36 cellular contexts compared by ENCODE assay signal in the genomic region with DNA sequence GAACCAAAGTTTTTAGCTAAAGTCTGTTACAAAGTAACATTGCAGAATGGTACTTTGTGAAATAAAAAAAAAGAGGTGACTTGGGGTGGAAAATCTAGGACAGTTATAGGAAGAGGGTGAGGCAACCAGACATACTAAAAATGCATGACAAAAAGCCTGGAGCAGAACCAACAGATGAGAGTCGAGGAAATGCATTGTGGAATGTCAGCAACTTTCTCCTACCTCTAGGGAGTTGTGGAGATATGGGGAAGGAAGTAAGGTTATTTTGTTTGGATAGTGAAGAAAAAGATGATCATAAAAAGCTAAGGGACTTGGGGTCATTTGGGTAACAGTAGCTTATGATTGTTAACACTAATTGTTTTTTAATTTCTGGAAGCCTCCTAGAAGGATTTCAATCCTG.
"Had no signal": no experiment of that assay in that cellular context is flagged by ENCODE, and none has a peak within 500 bp of the region (broad histone marks: within the 10 kb centered on the region; RNA-seq: fewer than 3 reads in every experiment).

No MANE protein-coding gene starts in this region.

- H3K36me3 ChIP-seq: ascending aorta, brain microvascular endothelial cell, breast epithelium had no signal

- H3K9me3 Mint-ChIP-seq: activated CD4-positive, alpha-beta memory T cell treated with anti-CD3 and anti-CD28 coated beads, Interleukin-2, amount 10 ng/mL, durations not matched to agents 7 days and 5 days; activated naive CD4-positive, alpha-beta T cell treated with anti-CD3 and anti-CD28 coated beads, Interleukin-2, amount 10 ng/mL, durations not matched to agents 7 days and 5 days; activated naive CD4-positive, alpha-beta T cell treated with anti-CD3 and anti-CD28 coated beads, Interleukin-2, amount 50 U/mL, for 24 hours; activated naive CD8-positive, alpha-beta T cell treated with anti-CD3 and anti-CD28 coated beads, Interleukin-2, amount 10 ng/mL, durations not matched to agents 7 days and 5 days; activated naive CD8-positive, alpha-beta T cell treated with anti-CD3 and anti-CD28 coated beads, Interleukin-2, amount 50 U/mL, for 24 hours; activated T-cell treated with anti-CD3 and anti-CD28 coated beads, Interleukin-2, amount 50 U/mL, for 24 hours; activated T-helper 2 cell treated with anti-CD3 and anti-CD28 coated beads, Interferon-gamma antibody, Interleukin-2, Interleukin-4, amounts not matched to agents 10 μg/mL and 5 μg/mL and 100 μg/mL, durations not matched to agents 14 hours and 24 hours and 36 hours; T-helper 1 cell treated with Interleukin-12 subunit alpha and Interleukin-12 subunit beta and Interleukin-4 antibody, amounts not matched to agents 30 μg/mL and 1 μg/mL, for 36 hours; T-helper 2 cell treated with Interferon-gamma antibody and Interleukin-4, amounts not matched to agents 5 μg/mL and 100 μg/mL, for 36 hours had no signal

- ATAC-seq: activated CD4-positive, alpha-beta T cell treated with anti-CD3 and anti-CD28 coated beads for 36 hours; activated CD4-positive, CD25-positive, alpha-beta regulatory T cell treated with anti-CD3 and anti-CD28 coated beads, Interleukin-2, amount 50 U/mL, for 24 hours; activated CD8-positive, alpha-beta memory T cell treated with anti-CD3 and anti-CD28 coated beads, Interleukin-2, amount 10 ng/mL, durations not matched to agents 7 days and 5 days; activated CD8-positive, alpha-beta T cell treated with anti-CD3 and anti-CD28 coated beads, Interleukin-2, amount 10 ng/mL, durations not matched to agents 7 days and 5 days; activated naive CD8-positive, alpha-beta T cell treated with anti-CD3 and anti-CD28 coated beads, Interleukin-2, amount 50 U/mL, for 24 hours had no signal

- DNase-seq: activated CD4-positive, alpha-beta memory T cell treated with anti-CD3 and anti-CD28 coated beads, Interleukin-2, amount 10 ng/mL, durations not matched to agents 7 days and 5 days; activated CD4-positive, alpha-beta T cell treated with anti-CD3 and anti-CD28 coated beads for 1 hour; activated CD4-positive, alpha-beta T cell treated with anti-CD3 and anti-CD28 coated beads for 36 hours; activated CD4-positive, alpha-beta T cell treated with anti-CD3 and anti-CD28 coated beads for 48 hours; activated CD4-positive, alpha-beta T cell treated with anti-CD3 and anti-CD28 coated beads, Interleukin-2, amount 50 U/mL, for 1 hour; activated CD4-positive, alpha-beta T cell treated with anti-CD3 and anti-CD28 coated beads, Interleukin-2, amount 50 U/mL, for 48 hours; activated CD4-positive, CD25-positive, alpha-beta regulatory T cell; activated CD8-positive, alpha-beta memory T cell treated with anti-CD3 and anti-CD28 coated beads for 24 hours; activated CD8-positive, alpha-beta memory T cell treated with anti-CD3 and anti-CD28 coated beads, Interleukin-2, amount 10 ng/mL, durations not matched to agents 7 days and 5 days; activated CD8-positive, alpha-beta memory T cell treated with anti-CD3 and anti-CD28 coated beads, Interleukin-2, amount 50 U/mL, for 48 hours; activated CD8-positive, alpha-beta T cell treated with anti-CD3 and anti-CD28 coated beads, Interleukin-2, amount 10 ng/mL, durations not matched to agents 7 days and 5 days; activated effector memory CD4-positive, alpha-beta T cell treated with Interleukin-2 at 50 U/mL for 16 hours; activated gamma-delta T cell; activated naive CD4-positive, alpha-beta T cell treated with anti-CD3 and anti-CD28 coated beads, Interleukin-2, amount 10 ng/mL, durations not matched to agents 7 days and 5 days; activated naive CD4-positive, alpha-beta T cell treated with Interleukin-2 at 50 U/mL for 16 hours; activated naive CD8-positive, alpha-beta T cell treated with anti-CD3 and anti-CD28 coated beads, Interleukin-2, amount 10 ng/mL, durations not matched to agents 7 days and 5 days; activated naive CD8-positive, alpha-beta T cell treated with anti-CD3 and anti-CD28 coated beads, Interleukin-2, amount 50 U/mL, for 24 hours; activated T-cell treated with anti-CD3 and anti-CD28 coated beads, Interleukin-2, amount 50 U/mL, for 24 hours; activated T-cell treated with anti-CD3 and anti-CD28 coated beads, Interleukin-2, amount 50 U/mL, for 48 hours; amygdala; anterior cingulate cortex; brain microvascular endothelial cell; central memory CD4-positive, alpha-beta T cell; T-helper 1 cell; T-helper 2 cell; T-helper 9 cell had no signal

- FAIRE-seq: TTC549 had no signal

- H3K36me3 Mint-ChIP-seq: activated CD8-positive, alpha-beta memory T cell treated with anti-CD3 and anti-CD28 coated beads, Interleukin-2, amount 10 ng/mL, durations not matched to agents 7 days and 5 days; activated naive CD4-positive, alpha-beta T cell treated with anti-CD3 and anti-CD28 coated beads, Interleukin-2, amount 10 ng/mL, durations not matched to agents 7 days and 5 days; activated naive CD4-positive, alpha-beta T cell treated with anti-CD3 and anti-CD28 coated beads, Interleukin-2, amount 50 U/mL, for 24 hours; activated naive CD8-positive, alpha-beta T cell; activated naive CD8-positive, alpha-beta T cell treated with anti-CD3 and anti-CD28 coated beads, Interleukin-2, amount 10 ng/mL, durations not matched to agents 7 days and 5 days had no signal

- H3K4me1 ChIP-seq: ascending aorta, breast epithelium had no signal

- H3K27ac Mint-ChIP-seq: activated CD4-positive, alpha-beta memory T cell treated with anti-CD3 and anti-CD28 coated beads, Interleukin-2, amount 10 ng/mL, durations not matched to agents 7 days and 5 days; activated CD4-positive, alpha-beta T cell treated with anti-CD3 and anti-CD28 coated beads for 36 hours; activated CD8-positive, alpha-beta memory T cell treated with anti-CD3 and anti-CD28 coated beads, Interleukin-2, amount 10 ng/mL, durations not matched to agents 7 days and 5 days; activated CD8-positive, alpha-beta T cell treated with anti-CD3 and anti-CD28 coated beads, Interleukin-2, amount 10 ng/mL, durations not matched to agents 7 days and 5 days; activated naive CD4-positive, alpha-beta T cell treated with anti-CD3 and anti-CD28 coated beads, Interleukin-2, amount 10 ng/mL, durations not matched to agents 7 days and 5 days; activated naive CD4-positive, alpha-beta T cell treated with anti-CD3 and anti-CD28 coated beads, Interleukin-2, amount 50 U/mL, for 24 hours; activated naive CD8-positive, alpha-beta T cell; activated naive CD8-positive, alpha-beta T cell treated with anti-CD3 and anti-CD28 coated beads, Interleukin-2, amount 10 ng/mL, durations not matched to agents 7 days and 5 days; activated naive CD8-positive, alpha-beta T cell treated with anti-CD3 and anti-CD28 coated beads, Interleukin-2, amount 50 U/mL, for 24 hours; activated T-cell treated with anti-CD3 and anti-CD28 coated beads, Interleukin-2, amount 50 U/mL, for 24 hours; activated T-helper 2 cell treated with anti-CD3 and anti-CD28 coated beads, Interferon-gamma antibody, Interleukin-2, Interleukin-4, amounts not matched to agents 10 μg/mL and 5 μg/mL and 100 μg/mL, durations not matched to agents 14 hours and 24 hours and 36 hours; T-helper 1 cell treated with Interleukin-12 subunit alpha and Interleukin-12 subunit beta and Interleukin-4 antibody, amounts not matched to agents 30 μg/mL and 1 μg/mL, for 36 hours; T-helper 2 cell treated with Interferon-gamma antibody and Interleukin-4, amounts not matched to agents 5 μg/mL and 100 μg/mL, for 36 hours had no signal

- H3K27me3 ChIP-seq: ascending aorta, brain microvascular endothelial cell, breast epithelium had no signal

- H3K27ac ChIP-seq: ascending aorta, brain microvascular endothelial cell, breast epithelium, VCaP had no signal

- H3K4me1 Mint-ChIP-seq: activated CD4-positive, alpha-beta memory T cell treated with anti-CD3 and anti-CD28 coated beads, Interleukin-2, amount 10 ng/mL, durations not matched to agents 7 days and 5 days; activated CD4-positive, alpha-beta T cell treated with anti-CD3 and anti-CD28 coated beads for 36 hours; activated CD8-positive, alpha-beta memory T cell treated with anti-CD3 and anti-CD28 coated beads, Interleukin-2, amount 10 ng/mL, durations not matched to agents 7 days and 5 days; activated naive CD4-positive, alpha-beta T cell treated with anti-CD3 and anti-CD28 coated beads, Interleukin-2, amount 10 ng/mL, durations not matched to agents 7 days and 5 days; activated naive CD4-positive, alpha-beta T cell treated with anti-CD3 and anti-CD28 coated beads, Interleukin-2, amount 50 U/mL, for 24 hours; activated naive CD8-positive, alpha-beta T cell treated with anti-CD3 and anti-CD28 coated beads, Interleukin-2, amount 10 ng/mL, durations not matched to agents 7 days and 5 days; activated naive CD8-positive, alpha-beta T cell treated with anti-CD3 and anti-CD28 coated beads, Interleukin-2, amount 50 U/mL, for 24 hours had no signal

- H3K4me3 Mint-ChIP-seq: activated CD4-positive, alpha-beta memory T cell treated with anti-CD3 and anti-CD28 coated beads, Interleukin-2, amount 10 ng/mL, durations not matched to agents 7 days and 5 days; activated CD4-positive, alpha-beta T cell treated with anti-CD3 and anti-CD28 coated beads for 36 hours; activated CD8-positive, alpha-beta memory T cell treated with anti-CD3 and anti-CD28 coated beads, Interleukin-2, amount 10 ng/mL, durations not matched to agents 7 days and 5 days; activated CD8-positive, alpha-beta T cell treated with anti-CD3 and anti-CD28 coated beads, Interleukin-2, amount 10 ng/mL, durations not matched to agents 7 days and 5 days; activated naive CD4-positive, alpha-beta T cell treated with anti-CD3 and anti-CD28 coated beads, Interleukin-2, amount 10 ng/mL, durations not matched to agents 7 days and 5 days; activated naive CD4-positive, alpha-beta T cell treated with anti-CD3 and anti-CD28 coated beads, Interleukin-2, amount 50 U/mL, for 24 hours; activated naive CD8-positive, alpha-beta T cell; activated naive CD8-positive, alpha-beta T cell treated with anti-CD3 and anti-CD28 coated beads, Interleukin-2, amount 10 ng/mL, durations not matched to agents 7 days and 5 days; activated naive CD8-positive, alpha-beta T cell treated with anti-CD3 and anti-CD28 coated beads, Interleukin-2, amount 50 U/mL, for 24 hours; activated T-cell treated with anti-CD3 and anti-CD28 coated beads, Interleukin-2, amount 50 U/mL, for 24 hours; T-helper 1 cell treated with Interleukin-12 subunit alpha and Interleukin-12 subunit beta and Interleukin-4 antibody, amounts not matched to agents 30 μg/mL and 1 μg/mL, for 36 hours; T-helper 2 cell treated with Interferon-gamma antibody and Interleukin-4, amounts not matched to agents 5 μg/mL and 100 μg/mL, for 36 hours had no signal

- H3K9me3 ChIP-seq: ascending aorta, breast epithelium had no signal

- H3K4me3 ChIP-seq: ascending aorta, breast epithelium had no signal
